Comparison of ENCODE assay signal across 16 cellular contexts in the genomic region with DNA sequence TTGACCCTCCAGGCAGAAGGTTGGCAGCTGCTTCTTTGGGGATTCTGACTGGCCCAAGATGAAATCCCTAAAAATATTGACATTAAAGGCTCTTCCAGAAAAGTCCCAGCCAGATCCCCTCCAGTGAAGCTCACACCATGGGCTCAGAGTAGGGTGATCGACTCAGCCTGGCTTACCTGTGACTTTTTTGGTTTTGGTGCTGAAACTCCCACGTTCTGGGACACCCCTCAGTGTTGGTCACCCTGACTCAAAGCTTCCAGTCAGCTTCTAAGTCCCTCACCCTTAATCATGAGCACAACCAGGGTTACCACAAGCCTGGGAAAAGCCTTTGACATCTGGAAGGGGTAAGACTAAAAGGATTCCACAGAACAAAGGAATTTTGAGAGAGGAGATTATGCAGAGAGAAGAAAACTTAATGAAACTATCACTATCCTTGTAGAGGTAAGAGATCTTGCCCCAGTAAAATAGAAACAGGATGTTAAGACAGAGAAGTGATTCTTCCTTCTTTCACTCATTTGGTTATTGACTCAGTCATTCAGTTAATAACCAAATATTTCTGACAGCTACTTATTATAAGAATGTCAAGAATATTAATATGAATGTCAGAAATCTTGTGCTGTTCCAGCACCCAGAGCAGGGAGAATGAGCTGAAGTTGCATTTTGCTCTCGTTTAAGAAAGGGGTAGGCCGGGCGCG.
DNase-seq lines count a peak whose midpoint lies in the region; ATAC-seq, FAIRE-seq and TF ChIP-seq lines count a peak whose summit lies in the region.
"Had no signal": no experiment of that assay in that cellular context is flagged by ENCODE, and none has a peak within 500 bp of the region (broad histone marks: within the 10 kb centered on the region; RNA-seq: fewer than 3 reads in every experiment).

No MANE protein-coding gene starts in this region.

- POLR2A ChIA-PET in activated B cell treated with CpG ODN at 0.5 μM for 24 hours (lab: Charles Lee), result interaction anchor here (0.6 to 1.1 kb wide), 6 partner anchors 11 to 402 kb away, joined by 3 to 8 read pairs (median 3); partner anchors contain the start of gene MALT1

- no peaks in the 10 kb centered on the region for H3K9me3 Mint-ChIP-seq in activated B cell treated with CpG ODN at 0.5 μM for 24 hours
- H3K9me3 Mint-ChIP-seq: dendritic cell treated with granulocyte-macrophage colony-stimulating factor and Interleukin-4, amounts not matched to agents 40 ng/mL and 50 ng/mL, for 4 days had no signal

- CTCF ChIA-PET in activated B cell treated with CpG ODN at 0.5 μM for 24 hours (lab: Charles Lee), result interaction anchor here (0.9 to 7.4 kb wide), 5 partner anchors 11 to 308 kb away, joined by 3 to 125 read pairs (median 33); no protein-coding TSS in a partner anchor

- ATAC-seq in GM18498 (IDR thresholded peaks at IDR 0.05; ENCODE audit: unreplicated experiment), result peak; percentile 59
- peak; percentile 46 for ATAC-seq in GM19023 (IDR thresholded peaks at IDR 0.05; ENCODE audit: unreplicated experiment)
- peak; percentile 70 for ATAC-seq in HG02884 (IDR thresholded peaks at IDR 0.05; ENCODE audit: unreplicated experiment)
- ATAC-seq in activated B cell treated with CpG ODN at 0.5 μM for 24 hours (ENCODE audit: low read depth), result peak; percentile 73
- ATAC-seq in HG03139 (IDR thresholded peaks at IDR 0.05; ENCODE audit: unreplicated experiment), result no peak
- ATAC-seq in HG03097 (IDR thresholded peaks at IDR 0.05; ENCODE audit: low FRiP score, unreplicated experiment), result no peak
- ATAC-seq: HCT116, K562 had no signal

- intact Hi-C loops in activated B cell treated with CpG ODN at 0.5 μM for 24 hours (cut with micrococcal nuclease), result no loop called here

- peak overlapping the region; percentile 86 for H3K27ac Mint-ChIP-seq in activated B cell treated with CpG ODN at 0.5 μM for 24 hours
- H3K27ac Mint-ChIP-seq: dendritic cell treated with granulocyte-macrophage colony-stimulating factor and Interleukin-4, amounts not matched to agents 40 ng/mL and 50 ng/mL, for 4 days had no signal

- no peaks in the 10 kb centered on the region for H3K36me3 Mint-ChIP-seq in activated B cell treated with CpG ODN at 0.5 μM for 24 hours (ENCODE audit: low read depth)

- peak overlapping the region; percentile 59 for H3K4me3 Mint-ChIP-seq in activated B cell treated with CpG ODN at 0.5 μM for 24 hours
- H3K4me3 Mint-ChIP-seq: dendritic cell treated with granulocyte-macrophage colony-stimulating factor and Interleukin-4, amounts not matched to agents 40 ng/mL and 50 ng/mL, for 4 days had no signal

- DNase-seq in activated B cell treated with CpG ODN at 0.5 μM for 24 hours (no peak), NAMALWA (ENCODE audit: low spot score) (no peak), GM19239 (ENCODE audit: insufficient read length, low spot score) (no peak)
- DNase-seq: activated effector memory CD4-positive, alpha-beta T cell treated with anti-CD3 and anti-CD28 coated beads, Interleukin-2, amount 50 U/mL, for 16 hours; NCI-H1417; NCI-H226; SJCRH30; stimulated activated CD4-positive, alpha-beta T cell treated with anti-CD3 and anti-CD28 coated beads, Interleukin-12 subunit alpha, Interleukin-12 subunit beta, amount 100 ng/mL, for 4 hours had no signal

- H3K27me3 Mint-ChIP-seq in activated B cell treated with CpG ODN at 0.5 μM for 24 hours, result no peaks in the 10 kb centered on the region

- H3K4me1 Mint-ChIP-seq in activated B cell treated with CpG ODN at 0.5 μM for 24 hours, result peaks cover 25% of the 10 kb centered on the region

- TF ChIP-seq CTCF in activated B cell treated with CpG ODN at 0.5 μM for 24 hours (IDR thresholded peaks at IDR 0.05), result no peak

- no peak for FAIRE-seq in GM19239 (lab: Jason Lieb, UNC)
- FAIRE-seq: K562 had no signal

Comparison
In these comparisons a context has a peak if more than half of its experiments do, and no peak if none do; other contexts are left out.
1. ATAC-seq: peak in GM18498 (single experiment), GM19023 (single experiment), HG02884 (single experiment) and activated B cell treated with CpG ODN at 0.5 μM for 24 hours (single experiment); none in HG03139 (single experiment) and HG03097 (single experiment).